ENCODE assay signal across 8 cellular contexts in the genomic region with DNA sequence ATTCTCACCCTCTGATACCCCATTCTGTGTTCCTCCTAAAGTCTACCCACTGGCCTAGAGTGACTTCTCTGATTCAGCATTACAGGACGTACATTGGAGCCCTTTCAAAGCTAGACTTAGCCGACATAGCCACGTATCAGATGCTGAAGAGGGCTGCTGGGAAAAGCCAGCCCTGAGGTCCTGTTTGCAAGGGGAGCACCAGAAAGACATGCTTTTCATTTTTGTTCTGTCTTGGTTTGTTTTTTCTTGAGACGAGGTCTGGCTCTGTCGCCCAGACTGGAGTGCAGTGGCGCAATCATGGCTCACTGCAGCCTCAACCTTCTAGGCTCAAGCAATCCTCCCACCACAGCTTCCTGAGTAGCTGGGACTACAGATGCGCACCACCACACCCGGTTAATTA. TPM values are rescaled to one million over a fixed set of nuclear protein-coding genes. Genes with fewer than 3 reads are reported as not detected.
DNase-seq lines count a peak whose midpoint lies in the region; ATAC-seq, FAIRE-seq and TF ChIP-seq lines count a peak whose summit lies in the region.

No MANE protein-coding gene starts in this region.

- H3K27me3 Mint-ChIP-seq in CD8-positive, alpha-beta memory T cell = peaks cover 0 to 2% of the 10 kb centered on the region in 2 donors
- H3K27me3 Mint-ChIP-seq in naive thymus-derived CD8-positive, alpha-beta T cell = no peaks in the 10 kb centered on the region

- peak overlapping the region; percentile 39 to 87 (median 68) for H3K4me3 Mint-ChIP-seq in CD8-positive, alpha-beta memory T cell
- peak overlapping the region; percentile 52 to 78 (median 72) for H3K4me3 Mint-ChIP-seq in naive thymus-derived CD8-positive, alpha-beta T cell

- H3K9me3 Mint-ChIP-seq in CD8-positive, alpha-beta memory T cell = no peaks in the 10 kb centered on the region
- H3K9me3 Mint-ChIP-seq in naive thymus-derived CD8-positive, alpha-beta T cell = no peaks in the 10 kb centered on the region

- H3K9me3 ChIP-seq in CD8-positive, alpha-beta memory T cell (ENCODE audit: low read length) = no peaks in the 10 kb centered on the region
- H3K9me3 ChIP-seq in K562 (replicated peaks; ENCODE audit: control insufficient read depth, insufficient read depth, low read depth, low read length) = no peaks in the 10 kb centered on the region

- no peak for TF ChIP-seq EP300 in K562 (IDR thresholded peaks at IDR 0.05; ENCODE audit: low read length)

- peak in 4 of 5 donors; percentile 28 to 69 (median 42) for DNase-seq in CD8-positive, alpha-beta memory T cell
- DNase-seq in NB4 (ENCODE audit: low read depth) = peak; percentile 84
- DNase-seq in K562 (ENCODE audit: extremely low read depth in 1 of 4, low spot score in 3 of 4) = no peak
- DNase-seq in naive thymus-derived CD8-positive, alpha-beta T cell = peak in 1 of 10 donors; percentile 34
- DNase-seq in kidney tubule cell (ENCODE audit: low spot score) = no peak
- DNase-seq in NCI-H1092 (lab: John Stamatoyannopoulos, UW) = no peak
- no peak for DNase-seq in stimulated activated CD4-positive, alpha-beta T cell treated with anti-CD3 and anti-CD28 coated beads, Interleukin-12 subunit alpha, Interleukin-12 subunit beta, amount 100 ng/mL, for 4 hours

- H2AFZ ChIP-seq in K562 (ENCODE audit: low read depth, low read length) = peak overlapping the region; percentile 52

- TF ChIP-seq RAD21 in K562 (CRISPR knock-in tag; conservative IDR thresholded peaks at IDR 0.05 in 1 of 2, IDR thresholded peaks at IDR 0.05 in 1 of 2) = no peak

- no peak overlapping the region for H3K27ac ChIP-seq in CD8-positive, alpha-beta memory T cell (ENCODE audit: low read depth, low read length)
- no peak overlapping the region for H3K27ac ChIP-seq in K562 (ENCODE audit: extremely low read depth, low read depth, low read length)

- intact Hi-C loops in K562 (cut with micrococcal nuclease) = no loop called here

- H3K27ac Mint-ChIP-seq in CD8-positive, alpha-beta memory T cell = peak overlapping the region; percentile 86 to 100 (median 97)
- H3K27ac Mint-ChIP-seq in naive thymus-derived CD8-positive, alpha-beta T cell = peak overlapping the region; percentile 88 to 100 (median 98)

- CTCF ChIA-PET in CD8-positive, alpha-beta memory T cell (lab: Charles Lee) = interaction anchor here (0.5 to 12.6 kb wide), 8 partner anchors 11 to 182 kb away, joined by 3 to 219 read pairs (median 4); no protein-coding TSS in a partner anchor
- CTCF ChIA-PET in K562 (lab: Yijun Ruan, JAX; ENCODE audit: low intra/inter-chr PET ratio) = no interaction called here

- BruUV-seq in K562 (replicated peaks; lab: Mats Ljungman, UMichigan) = no TSS peak

- H3K4me1 Mint-ChIP-seq in CD8-positive, alpha-beta memory T cell = peaks cover 33 to 51% (median 36%) of the 10 kb centered on the region in 3 donors
- H3K4me1 Mint-ChIP-seq in naive thymus-derived CD8-positive, alpha-beta T cell = peaks cover 13 to 49% (median 41%) of the 10 kb centered on the region in 4 donors

- H3K27me3 ChIP-seq in CD8-positive, alpha-beta memory T cell (ENCODE audit: insufficient read depth, low read length, poor library complexity, severe bottlenecking) = no peaks in the 10 kb centered on the region
- H3K27me3 ChIP-seq in K562 (ENCODE audit: control insufficient read depth in 2 of 2, insufficient read depth in 2 of 2, low read length in 2 of 2) = no peaks in the 10 kb centered on the region

- POLR2A ChIA-PET in CD8-positive, alpha-beta memory T cell (lab: Charles Lee) = interaction anchor here (0.6 to 5.4 kb wide), 5 partner anchors 14 to 76 kb away, joined by 3 to 39 read pairs (median 20); no protein-coding TSS in a partner anchor
- POLR2A ChIA-PET in K562 (lab: Yijun Ruan, JAX) = interaction anchor here (0.5 to 2.1 kb wide), 2 partner anchors 10 to 61 kb away, joined by 3 to 11 read pairs; no protein-coding TSS in a partner anchor
- POLR2A ChIA-PET in naive thymus-derived CD8-positive, alpha-beta T cell (lab: Charles Lee) = interaction anchor here (0.5 to 10.5 kb wide), 8 partner anchors 12 to 260 kb away, joined by 4 to 110 read pairs (median 18); a partner anchor contains a TSS

- no peaks in the 10 kb centered on the region for H4K20me1 ChIP-seq in K562 (replicated peaks; ENCODE audit: control insufficient read depth, insufficient read depth, low read length)

- no peak overlapping the region for H3K9ac ChIP-seq in K562 (ENCODE audit: insufficient read depth in 1 of 2, low read depth in 2 of 2, low read length in 2 of 2)

- no peak overlapping the region for H3K4me2 ChIP-seq in K562 (ENCODE audit: insufficient read depth, low read length)

- WGBS in K562 (ENCODE audit: insufficient coverage, low coverage, missing lambda C conversion rate) = 29% methylated on average over 6 of the region's 8 CpGs

- peaks cover 0 to 2% (median 0%) of the 10 kb centered on the region in 3 donors for H3K36me3 Mint-ChIP-seq in CD8-positive, alpha-beta memory T cell
- no peaks in the 10 kb centered on the region for H3K36me3 Mint-ChIP-seq in naive thymus-derived CD8-positive, alpha-beta T cell

- H3K36me3 ChIP-seq in CD8-positive, alpha-beta memory T cell (ENCODE audit: insufficient read depth, low read length) = no peaks in the 10 kb centered on the region
- H3K36me3 ChIP-seq in K562 (ENCODE audit: control insufficient read depth, insufficient read depth, low read length) = no peaks in the 10 kb centered on the region

- no peaks in the 10 kb centered on the region for H3K9me1 ChIP-seq in K562 (ENCODE audit: control insufficient read depth, insufficient read depth, low read length)

- FAIRE-seq in K562 (lab: Jason Lieb, UNC) = no peak

- TF ChIP-seq POLR2A in NB4 (IDR thresholded peaks at IDR 0.05; ENCODE audit: extremely low read depth, insufficient read length) = no peak
- no peak for TF ChIP-seq POLR2A in K562 (conservative IDR thresholded peaks at IDR 0.05)

- TF ChIP-seq CTCF in NB4 (IDR thresholded peaks at IDR 0.05; ENCODE audit: low read depth, low read length) (no peak), K562 (IDR thresholded peaks at IDR 0.05 in 2 of 3, conservative IDR thresholded peaks at IDR 0.05 in 1 of 3; ENCODE audit: insufficient read depth in 2 of 3, low read depth in 1 of 3, low read length in 3 of 3) (no peak)

- peaks cover 45% of the 10 kb centered on the region for H3K4me1 ChIP-seq in CD8-positive, alpha-beta memory T cell (ENCODE audit: insufficient read depth, low read length)
- H3K4me1 ChIP-seq in K562 (replicated peaks in 1 of 2; ENCODE audit: control insufficient read depth in 2 of 2, insufficient read depth in 2 of 2, low read length in 2 of 2) = peaks cover 4 to 18% of the 10 kb centered on the region in 2 experiments

- H3K4me3 ChIP-seq in CD8-positive, alpha-beta memory T cell (ENCODE audit: low read length) = peak overlapping the region; percentile 47
- no peak overlapping the region for H3K4me3 ChIP-seq in NB4 (ENCODE audit: low read depth, low read length)
- H3K4me3 ChIP-seq in K562 = no peak overlapping the region

- H3K79me2 ChIP-seq in K562 (ENCODE audit: control insufficient read depth, insufficient read depth, low read length) = no peaks in the 10 kb centered on the region

- no peak for ATAC-seq in K562
- peak; percentile 7 to 12 for ATAC-seq in naive thymus-derived CD8-positive, alpha-beta T cell
- ATAC-seq in GM18511 (IDR thresholded peaks at IDR 0.05; ENCODE audit: unreplicated experiment) = no peak

- in situ Hi-C loops in K562 (cut with MboI) = loop anchor here (5.0 kb wide), 1 partner anchor 73 kb away; no protein-coding TSS in a partner anchor

RNA-seq across cellular contexts. Expression of a gene that starts 6.3 kb away (rescaled TPM):
- total RNA-seq in CD8-positive, alpha-beta memory T cell = 1 to 10 TPM; 4.4 to 4.8 TPM
- polyA plus RNA-seq in CD8-positive, alpha-beta memory T cell = 1.6 TPM
- total RNA-seq in K562 (2011; cell fraction: chromatin; rRNA removed; ENCODE audit: low replicate concordance) = 1.5 and 4.2 TPM in 2 replicates
- 3.5 and 3.7 TPM in 2 replicates for total RNA-seq in K562 (2011; cell fraction: nucleolus; rRNA removed)
- total RNA-seq in K562 (2011; cell fraction: nucleoplasm; rRNA removed) = 1.9 and 2.8 TPM in 2 replicates
- 1.0 and 1.3 TPM in 2 replicates for total RNA-seq in K562 (2014; rRNA removed)
- total RNA-seq in K562 (2014; rRNA removed; fragmentation: Illumina TruSeq; extraction: Trizol) = 0.22 and 0.25 TPM in 2 replicates
- total RNA-seq in K562 (2015; rRNA removed; fragmentation: Illumina TruSeq; extraction: Trizol) = 0.25 and 0.57 TPM in 2 replicates
- total RNA-seq in K562 (2021) = 3.5 and 3.7 TPM in 2 replicates
- polyA plus RNA-seq in K562 (2011; rRNA removed) = 0.67 and 1.0 TPM in 2 replicates
- polyA plus RNA-seq in K562 (2011; cell fraction: cytosol; rRNA removed) = 0.81 and 2.0 TPM in 2 replicates
- 1.5 and 4.5 TPM in 2 replicates for polyA plus RNA-seq in K562 (2011; cell fraction: nucleus; rRNA removed)
- 1.3 and 3.5 TPM in 2 replicates for polyA plus RNA-seq in K562 (2012)
- polyA plus RNA-seq in K562 (2014; fragmentation: Illumina TruSeq; extraction: Trizol) = 0.79 and 1.7 TPM in 2 replicates
- not detected for polyA plus RNA-seq in K562 (2014; fragmentation: Nextera tagmentation; extraction: Ambion mirVana)
- polyA plus RNA-seq in K562 (2014; rRNA removed) = 1.1 and 2.1 TPM in 2 replicates
- 0.54 and 0.98 TPM in 2 replicates for polyA minus RNA-seq in K562 (2011; rRNA and poly(A)+ RNA removed)
- 3.0 and 5.0 TPM in 2 replicates for polyA minus RNA-seq in K562 (2011; cell fraction: cytosol; rRNA and poly(A)+ RNA removed)
- 1.5 and 1.7 TPM in 2 replicates for polyA minus RNA-seq in K562 (2011; cell fraction: nucleus; rRNA and poly(A)+ RNA removed)
- total RNA-seq in naive thymus-derived CD8-positive, alpha-beta T cell = 1 to 10 TPM; 7.8 to 8.1 TPM
- 1 to 10 TPM in 2 of 3 donors, under 1 TPM in 1; 0.30 to 1.5 (median 1.1) TPM for polyA plus RNA-seq in naive thymus-derived CD8-positive, alpha-beta T cell

RNA-seq across cellular contexts. Expression of a gene that starts 14.7 kb away (rescaled TPM):
- 100 to 1,000 TPM; 131 to 163 TPM for total RNA-seq in CD8-positive, alpha-beta memory T cell
- polyA plus RNA-seq in CD8-positive, alpha-beta memory T cell = 239 TPM
- 16.1 and 36.9 TPM in 2 replicates for total RNA-seq in K562 (2011; cell fraction: chromatin; rRNA removed; ENCODE audit: low replicate concordance)
- total RNA-seq in K562 (2011; cell fraction: nucleolus; rRNA removed) = 41.2 and 47.9 TPM in 2 replicates
- 32.6 and 42.2 TPM in 2 replicates for total RNA-seq in K562 (2011; cell fraction: nucleoplasm; rRNA removed)
- 164 and 284 TPM in 2 replicates for total RNA-seq in K562 (2014; rRNA removed)
- total RNA-seq in K562 (2014; rRNA removed; fragmentation: Illumina TruSeq; extraction: Trizol) = 63.0 and 98.5 TPM in 2 replicates
- 115 and 130 TPM in 2 replicates for total RNA-seq in K562 (2015; rRNA removed; fragmentation: Illumina TruSeq; extraction: Trizol)
- 95.9 and 109 TPM in 2 replicates for total RNA-seq in K562 (2021)
- polyA plus RNA-seq in K562 (2011; rRNA removed) = 151 and 169 TPM in 2 replicates
- 153 and 227 TPM in 2 replicates for polyA plus RNA-seq in K562 (2011; cell fraction: cytosol; rRNA removed)
- 87.2 and 100 TPM in 2 replicates for polyA plus RNA-seq in K562 (2011; cell fraction: nucleus; rRNA removed)
- polyA plus RNA-seq in K562 (2012) = 146 and 190 TPM in 2 replicates
- polyA plus RNA-seq in K562 (2014; fragmentation: Illumina TruSeq; extraction: Trizol) = 205 and 214 TPM in 2 replicates
- polyA plus RNA-seq in K562 (2014; fragmentation: Nextera tagmentation; extraction: Ambion mirVana) = 100 to 1,000 TPM; 416 to 441 TPM
- 197 and 206 TPM in 2 replicates for polyA plus RNA-seq in K562 (2014; rRNA removed)
- 24.1 and 41.5 TPM in 2 replicates for polyA minus RNA-seq in K562 (2011; rRNA and poly(A)+ RNA removed)
- polyA minus RNA-seq in K562 (2011; cell fraction: cytosol; rRNA and poly(A)+ RNA removed) = 58.9 and 66.1 TPM in 2 replicates
- 14.9 and 21.1 TPM in 2 replicates for polyA minus RNA-seq in K562 (2011; cell fraction: nucleus; rRNA and poly(A)+ RNA removed)
- total RNA-seq in naive thymus-derived CD8-positive, alpha-beta T cell = 10 to 100 TPM; 74.1 to 80.0 TPM
- 100 to 1,000 TPM; 248 to 324 (median 278) TPM for polyA plus RNA-seq in naive thymus-derived CD8-positive, alpha-beta T cell

RNA-seq across cellular contexts. Expression of a gene that starts 24.7 kb away (rescaled TPM):
- total RNA-seq in CD8-positive, alpha-beta memory T cell = 10 to 100 TPM; 42.4 to 43.5 TPM
- 19.0 TPM for polyA plus RNA-seq in CD8-positive, alpha-beta memory T cell
- 17.4 and 51.8 TPM in 2 replicates for total RNA-seq in K562 (2011; cell fraction: chromatin; rRNA removed; ENCODE audit: low replicate concordance)
- total RNA-seq in K562 (2011; cell fraction: nucleolus; rRNA removed) = 53.4 and 56.5 TPM in 2 replicates
- total RNA-seq in K562 (2011; cell fraction: nucleoplasm; rRNA removed) = 27.6 and 32.3 TPM in 2 replicates
- total RNA-seq in K562 (2014; rRNA removed) (57.4 and 68.7 TPM in 2 replicates), K562 (2014; rRNA removed; fragmentation: Illumina TruSeq; extraction: Trizol) (13.3 and 15.8 TPM in 2 replicates), K562 (2015; rRNA removed; fragmentation: Illumina TruSeq; extraction: Trizol) (30.9 and 31.6 TPM in 2 replicates), K562 (2021) (45.8 and 47.3 TPM in 2 replicates)
- polyA plus RNA-seq in K562 (2011; rRNA removed) (19.3 and 27.7 TPM in 2 replicates), K562 (2014; fragmentation: Illumina TruSeq; extraction: Trizol) (28.2 and 30.0 TPM in 2 replicates), K562 (2014; fragmentation: Nextera tagmentation; extraction: Ambion mirVana) (1 to 10 TPM; 5.5 to 6.5 TPM), K562 (2014; rRNA removed) (34.7 and 43.0 TPM in 2 replicates)
- 29.0 and 63.4 TPM in 2 replicates for polyA plus RNA-seq in K562 (2011; cell fraction: cytosol; rRNA removed)
- polyA plus RNA-seq in K562 (2011; cell fraction: nucleus; rRNA removed) = 98.1 and 179 TPM in 2 replicates
- polyA plus RNA-seq in K562 (2012) = 24.2 and 27.5 TPM in 2 replicates
- 10.9 and 14.8 TPM in 2 replicates for polyA minus RNA-seq in K562 (2011; rRNA and poly(A)+ RNA removed)
- 27.6 and 28.3 TPM in 2 replicates for polyA minus RNA-seq in K562 (2011; cell fraction: cytosol; rRNA and poly(A)+ RNA removed)
- 23.2 and 23.7 TPM in 2 replicates for polyA minus RNA-seq in K562 (2011; cell fraction: nucleus; rRNA and poly(A)+ RNA removed)
- 10 to 100 TPM; 83.3 to 85.1 TPM for total RNA-seq in naive thymus-derived CD8-positive, alpha-beta T cell
- 10 to 100 TPM in 2 of 3 donors, 1 to 10 TPM in 1; 6.4 to 15.5 (median 11.6) TPM for polyA plus RNA-seq in naive thymus-derived CD8-positive, alpha-beta T cell

Comparison
In these comparisons a context has a peak if more than half of its experiments do, and no peak if none do; other contexts are left out.
1. DNase-seq: peak in CD8-positive, alpha-beta memory T cell (4 of 5) and NB4 (single experiment); none in K562 (0 of 4), kidney tubule cell (single experiment), NCI-H1092 (single experiment) and stimulated activated CD4-positive, alpha-beta T cell treated with anti-CD3 and anti-CD28 coated beads, Interleukin-12 subunit alpha, Interleukin-12 subunit beta, amount 100 ng/mL, for 4 hours (single experiment).
2. ATAC-seq: peak in naive thymus-derived CD8-positive, alpha-beta T cell (2 of 2); none in K562 (single experiment) and GM18511 (single experiment).